Comparison of ENCODE assay signal across 8 cellular contexts in genomic region chr6:138590796-138591709, GRCh38.
A peak's percentile ranks its signal among the peaks of the same experiment; 100 is the strongest.
DNase-seq lines count a peak whose midpoint lies in the region; ATAC-seq and TF ChIP-seq lines count a peak whose summit lies in the region.

No MANE protein-coding gene starts in this region.

- H3K27ac Mint-ChIP-seq in chondrocyte (ENCODE audit: unreplicated experiment) = no peak overlapping the region
- no peak overlapping the region for H3K27ac Mint-ChIP-seq in stimulated activated effector memory CD8-positive, alpha-beta T cell treated with anti-CD3 and anti-CD28 coated beads, Interleukin-12 subunit alpha, Interleukin-12 subunit beta, amount 100 ng/mL, for 72 hours

- peaks cover 29% of the 10 kb centered on the region for H3K4me1 Mint-ChIP-seq in chondrocyte (ENCODE audit: low read depth)
- H3K4me1 Mint-ChIP-seq in stimulated activated effector memory CD8-positive, alpha-beta T cell treated with anti-CD3 and anti-CD28 coated beads, Interleukin-12 subunit alpha, Interleukin-12 subunit beta, amount 100 ng/mL, for 72 hours = peaks cover 26% of the 10 kb centered on the region

- H3K27me3 Mint-ChIP-seq in chondrocyte (ENCODE audit: low read depth) = no peaks in the 10 kb centered on the region

- H3K4me3 ChIP-seq in BJ (ENCODE audit: low read depth, low read length) = no peak overlapping the region

- H3K9me3 Mint-ChIP-seq in chondrocyte (ENCODE audit: low read depth) = no peaks in the 10 kb centered on the region
- H3K9me3 Mint-ChIP-seq in stimulated activated effector memory CD8-positive, alpha-beta T cell treated with anti-CD3 and anti-CD28 coated beads, Interleukin-12 subunit alpha, Interleukin-12 subunit beta, amount 100 ng/mL, for 72 hours = no peaks in the 10 kb centered on the region

- peak; percentile 29 for ATAC-seq in GM18502 (IDR thresholded peaks at IDR 0.05; ENCODE audit: poor library complexity, unreplicated experiment)
- ATAC-seq in stimulated activated effector memory CD8-positive, alpha-beta T cell treated with anti-CD3 and anti-CD28 coated beads, Interleukin-12 subunit alpha, Interleukin-12 subunit beta, amount 100 ng/mL, for 72 hours = no peak
- no peak for ATAC-seq in GM18870 (IDR thresholded peaks at IDR 0.05; ENCODE audit: unreplicated experiment)

- DNase-seq in BJ (ENCODE audit: low read depth) = no peak
- peak; percentile 75 for DNase-seq in NCI-H1105 treated with DMSO at 0.1 percent for 48 hours (lab: John Stamatoyannopoulos, UW)
- DNase-seq in SW 1271 (lab: John Stamatoyannopoulos, UW) = peak; percentile 6 to 78
- DNase-seq in chondrocyte (ENCODE audit: low spot score) = no peak
- DNase-seq in left kidney (ENCODE audit: low read depth, low spot score) = peak; percentile 85
- DNase-seq in stimulated activated effector memory CD8-positive, alpha-beta T cell treated with anti-CD3 and anti-CD28 coated beads, Interleukin-12 subunit alpha, Interleukin-12 subunit beta, amount 100 ng/mL, for 72 hours (ENCODE audit: low spot score in 2 of 2) = peak; percentile 14 to 64

- no peaks in the 10 kb centered on the region for H3K36me3 ChIP-seq in BJ (ENCODE audit: control insufficient read depth, insufficient read depth, low read length)

- CTCF ChIA-PET in BJ (lab: Yijun Ruan, JAX) = interaction anchor here (0.6 to 5.2 kb wide), 26 partner anchors 13 to 564 kb away, joined by 3 to 99 read pairs (median 4); partner anchors contain the start of gene CCDC28A

- H3K4me3 Mint-ChIP-seq in chondrocyte (ENCODE audit: unreplicated experiment) = no peak overlapping the region
- no peak overlapping the region for H3K4me3 Mint-ChIP-seq in stimulated activated effector memory CD8-positive, alpha-beta T cell treated with anti-CD3 and anti-CD28 coated beads, Interleukin-12 subunit alpha, Interleukin-12 subunit beta, amount 100 ng/mL, for 72 hours

- no peaks in the 10 kb centered on the region for H3K27me3 ChIP-seq in BJ (ENCODE audit: control insufficient read depth, insufficient read depth, low read length)

- no peaks in the 10 kb centered on the region for H3K36me3 Mint-ChIP-seq in chondrocyte (ENCODE audit: low read depth)
- H3K36me3 Mint-ChIP-seq in stimulated activated effector memory CD8-positive, alpha-beta T cell treated with anti-CD3 and anti-CD28 coated beads, Interleukin-12 subunit alpha, Interleukin-12 subunit beta, amount 100 ng/mL, for 72 hours = no peaks in the 10 kb centered on the region

- peak; percentile 88 for TF ChIP-seq CTCF in BJ (IDR thresholded peaks at IDR 0.05; ENCODE audit: insufficient read depth, low read depth, low read length)
- peak; percentile 94 for TF ChIP-seq CTCF in chondrocyte (IDR thresholded peaks at IDR 0.05)

- POLR2A ChIA-PET in BJ (lab: Charles Lee) = no interaction called here

Comparison
In these comparisons a context has a peak if more than half of its experiments do, and no peak if none do; other contexts are left out.
1. DNase-seq: peak in NCI-H1105 treated with DMSO at 0.1 percent for 48 hours (single experiment), SW 1271 (2 of 2), left kidney (single experiment) and stimulated activated effector memory CD8-positive, alpha-beta T cell treated with anti-CD3 and anti-CD28 coated beads, Interleukin-12 subunit alpha, Interleukin-12 subunit beta, amount 100 ng/mL, for 72 hours (2 of 2); none in BJ (single experiment) and chondrocyte (single experiment).